Comparison of ENCODE assay signal across 28 cellular contexts in genomic region chr4:126973201-126973600, GRCh38.
"Had no signal": no experiment of that assay in that cellular context is flagged by ENCODE, and none has a peak within 500 bp of the region (broad histone marks: within the 10 kb centered on the region; RNA-seq: fewer than 3 reads in every experiment).

No MANE protein-coding gene starts in this region.

- H3K4me1 Mint-ChIP-seq: activated CD4-positive, alpha-beta T cell treated with anti-CD3 and anti-CD28 coated beads for 36 hours; activated naive CD4-positive, alpha-beta T cell treated with anti-CD3 and anti-CD28 coated beads, Interleukin-2, amount 10 ng/mL, durations not matched to agents 7 days and 5 days; activated naive CD8-positive, alpha-beta T cell treated with anti-CD3 and anti-CD28 coated beads for 36 hours; central memory CD8-positive, alpha-beta T cell; IgD-negative memory B cell; T-cell had no signal

- H3K4me2 ChIP-seq: KMS-11, PC-9 had no signal

- H3K27ac ChIP-seq: adrenal gland, body of pancreas, KMS-11, PC-9, WERI-Rb-1 had no signal

- ATAC-seq: activated CD4-positive, alpha-beta T cell treated with anti-CD3 and anti-CD28 coated beads for 36 hours; activated CD8-positive, alpha-beta T cell treated with anti-CD3 and anti-CD28 coated beads for 36 hours; activated T-cell treated with anti-CD3 and anti-CD28 coated beads, Interleukin-2, amount 50 U/mL, for 72 hours; body of pancreas; T-cell had no signal

- H3K4me3 Mint-ChIP-seq: activated CD4-positive, alpha-beta T cell treated with anti-CD3 and anti-CD28 coated beads for 36 hours; activated CD8-positive, alpha-beta T cell treated with anti-CD3 and anti-CD28 coated beads for 36 hours; activated naive CD4-positive, alpha-beta T cell treated with anti-CD3 and anti-CD28 coated beads, Interleukin-2, amount 10 ng/mL, durations not matched to agents 7 days and 5 days; activated naive CD8-positive, alpha-beta T cell treated with anti-CD3 and anti-CD28 coated beads for 36 hours; activated T-cell treated with anti-CD3 and anti-CD28 coated beads, Interleukin-2, amount 50 U/mL, for 72 hours; central memory CD8-positive, alpha-beta T cell; IgD-negative memory B cell; T-cell had no signal

- H3K27me3 Mint-ChIP-seq: activated CD4-positive, alpha-beta T cell treated with anti-CD3 and anti-CD28 coated beads for 36 hours; activated CD8-positive, alpha-beta T cell treated with anti-CD3 and anti-CD28 coated beads for 36 hours; activated naive CD4-positive, alpha-beta T cell treated with anti-CD3 and anti-CD28 coated beads, Interleukin-2, amount 10 ng/mL, durations not matched to agents 7 days and 5 days; activated naive CD8-positive, alpha-beta T cell treated with anti-CD3 and anti-CD28 coated beads for 36 hours; central memory CD8-positive, alpha-beta T cell; IgD-negative memory B cell; T-cell had no signal

- H3K36me3 ChIP-seq: adrenal gland, MG63, WERI-Rb-1 had no signal

- H3K4me3 ChIP-seq: adrenal gland, body of pancreas, MG63, PC-9 had no signal

- H3K27me3 ChIP-seq: adrenal gland, body of pancreas, MG63 had no signal

- H3K9ac ChIP-seq: KMS-11 had no signal

- DNase-seq: activated CD4-positive, alpha-beta T cell treated with anti-CD3 and anti-CD28 coated beads for 36 hours; activated CD4-positive, alpha-beta T cell treated with anti-CD3 and anti-CD28 coated beads, Interleukin-2, amount 50 U/mL, for 1 hour; activated CD8-positive, alpha-beta memory T cell treated with anti-CD3 and anti-CD28 coated beads, Interleukin-2, amount 50 U/mL, for 4 hours; activated CD8-positive, alpha-beta T cell treated with anti-CD3 and anti-CD28 coated beads for 36 hours; activated gamma-delta T cell treated with Interleukin-2 at 50 U/mL for 16 hours; activated naive CD4-positive, alpha-beta T cell treated with anti-CD3 and anti-CD28 coated beads, Interleukin-2, amount 10 ng/mL, durations not matched to agents 7 days and 5 days; activated naive CD8-positive, alpha-beta T cell treated with anti-CD3 and anti-CD28 coated beads for 36 hours; activated T-cell treated with anti-CD3 and anti-CD28 coated beads, Interleukin-2, amount 50 U/mL, for 72 hours; adrenal gland; aorta; body of pancreas; MG63; NCI-H1105; NCI-H1436; NCI-H187; NCI-H2081; NCI-H446; NCI-H524; PC-9; SHP77 treated with DMSO at 0.1 percent for 48 hours; T-cell; T-helper 2 cell; T1000; WERI-Rb-1 had no signal

- H3K36me3 Mint-ChIP-seq: activated naive CD4-positive, alpha-beta T cell treated with anti-CD3 and anti-CD28 coated beads, Interleukin-2, amount 10 ng/mL, durations not matched to agents 7 days and 5 days; activated naive CD8-positive, alpha-beta T cell treated with anti-CD3 and anti-CD28 coated beads for 36 hours; IgD-negative memory B cell; T-cell had no signal

- H2AFZ ChIP-seq: PC-9 had no signal

- H3K9me3 ChIP-seq: adrenal gland, body of pancreas, MG63 had no signal

- H3K9me3 Mint-ChIP-seq: activated CD8-positive, alpha-beta T cell treated with anti-CD3 and anti-CD28 coated beads for 36 hours; activated naive CD4-positive, alpha-beta T cell treated with anti-CD3 and anti-CD28 coated beads, Interleukin-2, amount 10 ng/mL, durations not matched to agents 7 days and 5 days; activated naive CD8-positive, alpha-beta T cell treated with anti-CD3 and anti-CD28 coated beads for 36 hours had no signal

- H3K4me1 ChIP-seq: adrenal gland, body of pancreas had no signal

- H3K27ac Mint-ChIP-seq: activated CD4-positive, alpha-beta T cell treated with anti-CD3 and anti-CD28 coated beads for 36 hours; activated CD8-positive, alpha-beta T cell treated with anti-CD3 and anti-CD28 coated beads for 36 hours; activated naive CD4-positive, alpha-beta T cell treated with anti-CD3 and anti-CD28 coated beads, Interleukin-2, amount 10 ng/mL, durations not matched to agents 7 days and 5 days; activated naive CD8-positive, alpha-beta T cell treated with anti-CD3 and anti-CD28 coated beads for 36 hours; activated T-cell treated with anti-CD3 and anti-CD28 coated beads, Interleukin-2, amount 50 U/mL, for 72 hours; activated T-helper 2 cell treated with anti-CD3 and anti-CD28 coated beads, Interferon-gamma antibody, Interleukin-2, Interleukin-4, amounts not matched to agents 10 μg/mL and 5 μg/mL and 100 μg/mL, durations not matched to agents 14 hours and 24 hours and 36 hours; IgD-negative memory B cell; T-cell had no signal
